In genomic region chr2:237742614-237743013, GRCh38 we compare ENCODE assay signal across 12 cellular contexts. TPM values are rescaled to one million over a fixed set of nuclear protein-coding genes. Genes with fewer than 3 reads are reported as not detected.
DNase-seq lines count a peak whose midpoint lies in the region; ATAC-seq, FAIRE-seq and TF ChIP-seq lines count a peak whose summit lies in the region.
"Had no signal": no experiment of that assay in that cellular context is flagged by ENCODE, and none has a peak within 500 bp of the region (broad histone marks: within the 10 kb centered on the region; RNA-seq: fewer than 3 reads in every experiment).

No MANE protein-coding gene starts in this region.

- TF ChIP-seq CTCF in RWPE1 (conservative IDR thresholded peaks at IDR 0.05; ENCODE audit: low read depth): no peak

- POLR2A ChIA-PET in RWPE1 (lab: Yijun Ruan, JAX; ENCODE audit: low non-redundant PET): no interaction called here

- no peak overlapping the region for H3K4me3 Mint-ChIP-seq in activated T-cell treated with anti-CD3 and anti-CD28 coated beads, Interleukin-2, amount 50 U/mL, for 24 hours
- no peak overlapping the region for H3K4me3 Mint-ChIP-seq in stimulated activated naive B cell treated with anti-CD40 and anti-IgM and Interleukin-4, amounts not matched to agents 10 μg/mL and 1 μg/mL and 100 μg/mL, for 72 hours

- no peak for FAIRE-seq in RCC 7860 (lab: Jason Lieb, UNC)

- DNase-seq in activated T-cell treated with anti-CD3 and anti-CD28 coated beads, Interleukin-2, amount 50 U/mL, for 24 hours: no peak
- DNase-seq in activated T-cell treated with anti-CD3 and anti-CD28 coated beads, Interleukin-2, amount 50 U/mL, for 48 hours: no peak
- DNase-seq in RWPE1 (ENCODE audit: low spot score): no peak
- DNase-seq in left lobe of liver (ENCODE audit: low spot score): peak; percentile 84
- no peak for DNase-seq in stimulated activated naive B cell treated with anti-CD40 and anti-IgM and Interleukin-4, amounts not matched to agents 10 μg/mL and 1 μg/mL and 100 μg/mL, for 72 hours
- DNase-seq in SKM-1 treated with dmso at 0.1 percent for 144 hours (lab: John Stamatoyannopoulos, UW; ENCODE audit: unreplicated experiment): no peak
- DNase-seq in stimulated activated CD4-positive, alpha-beta T cell treated with anti-CD3 and anti-CD28 coated beads, Interleukin-1b, Interleukin-23, amount 100 ng/mL, for 48 hours: no peak
- no peak for DNase-seq in RCC 7860 (ENCODE audit: low spot score)
- DNase-seq: activated effector memory CD4-positive, alpha-beta T cell treated with Interleukin-2 at 50 U/mL for 16 hours; NCI-H1930; SHP77 treated with DMSO at 0.1 percent for 48 hours had no signal

- H3K36me3 Mint-ChIP-seq in activated T-cell treated with anti-CD3 and anti-CD28 coated beads, Interleukin-2, amount 50 U/mL, for 24 hours (ENCODE audit: low read depth): peaks cover 79% of the 10 kb centered on the region
- peaks cover 38 to 59% of the 10 kb centered on the region in 2 donors for H3K36me3 Mint-ChIP-seq in stimulated activated naive B cell treated with anti-CD40 and anti-IgM and Interleukin-4, amounts not matched to agents 10 μg/mL and 1 μg/mL and 100 μg/mL, for 72 hours

- ATAC-seq in left lobe of liver: peak; percentile 81
- no peak for ATAC-seq in stimulated activated naive B cell treated with anti-CD40 and anti-IgM and Interleukin-4, amounts not matched to agents 10 μg/mL and 1 μg/mL and 100 μg/mL, for 72 hours (replicated peaks)

- H3K27ac Mint-ChIP-seq in activated T-cell treated with anti-CD3 and anti-CD28 coated beads, Interleukin-2, amount 50 U/mL, for 24 hours: peak overlapping the region; percentile 87
- H3K27ac Mint-ChIP-seq in stimulated activated naive B cell treated with anti-CD40 and anti-IgM and Interleukin-4, amounts not matched to agents 10 μg/mL and 1 μg/mL and 100 μg/mL, for 72 hours: peak overlapping the region; percentile 85

- H3K4me1 Mint-ChIP-seq in activated T-cell treated with anti-CD3 and anti-CD28 coated beads, Interleukin-2, amount 50 U/mL, for 24 hours (ENCODE audit: low read depth): peaks cover 52% of the 10 kb centered on the region
- peaks cover 38 to 73% of the 10 kb centered on the region in 2 donors for H3K4me1 Mint-ChIP-seq in stimulated activated naive B cell treated with anti-CD40 and anti-IgM and Interleukin-4, amounts not matched to agents 10 μg/mL and 1 μg/mL and 100 μg/mL, for 72 hours

- CTCF ChIA-PET in RWPE1 (lab: Yijun Ruan, JAX): interaction anchor here (0.6 kb wide), 1 partner anchor 50 kb away, joined by 3 read pairs; no protein-coding TSS in a partner anchor

- no peaks in the 10 kb centered on the region for H3K9me3 Mint-ChIP-seq in activated T-cell treated with anti-CD3 and anti-CD28 coated beads, Interleukin-2, amount 50 U/mL, for 24 hours
- no peaks in the 10 kb centered on the region for H3K9me3 Mint-ChIP-seq in stimulated activated naive B cell treated with anti-CD40 and anti-IgM and Interleukin-4, amounts not matched to agents 10 μg/mL and 1 μg/mL and 100 μg/mL, for 72 hours

- H3K27ac ChIP-seq in RWPE1: peak overlapping the region; percentile 0; the same call in 1 of the 2 replicates
- H3K27ac ChIP-seq: parathyroid adenoma had no signal

- H3K27me3 Mint-ChIP-seq in activated T-cell treated with anti-CD3 and anti-CD28 coated beads, Interleukin-2, amount 50 U/mL, for 24 hours: no peaks in the 10 kb centered on the region
- H3K27me3 Mint-ChIP-seq in stimulated activated naive B cell treated with anti-CD40 and anti-IgM and Interleukin-4, amounts not matched to agents 10 μg/mL and 1 μg/mL and 100 μg/mL, for 72 hours: no peaks in the 10 kb centered on the region

RNA-seq across cellular contexts. Expression of gene RBM44, which starts 56.0 kb away (rescaled TPM):
- 0.13 TPM for total RNA-seq in left lobe of liver
